8 cellular contexts compared by ENCODE assay signal in genomic region chr7:100837099-100837836, GRCh38. TPM values are rescaled to one million over a fixed set of nuclear protein-coding genes. Genes with fewer than 3 reads are reported as not detected.
DNase-seq lines count a peak whose midpoint lies in the region; ATAC-seq, FAIRE-seq and TF ChIP-seq lines count a peak whose summit lies in the region.

No MANE protein-coding gene starts in this region.

- H3K27me3 ChIP-seq in adipocyte (replicated peaks; ENCODE audit: control insufficient read depth, insufficient read depth, low read length), result no peaks in the 10 kb centered on the region
- no peaks in the 10 kb centered on the region for H3K27me3 ChIP-seq in parathyroid adenoma (ENCODE audit: control insufficient read depth, insufficient read depth, low read length)
- no peaks in the 10 kb centered on the region for H3K27me3 ChIP-seq in thymus (ENCODE audit: control insufficient read depth, insufficient read depth)

- WGBS in A549 (ENCODE audit: missing lambda C conversion rate), result 2% methylated on average over 36 of the region's 37 CpGs
- WGBS in thymus, result 12% methylated on average over 37 of the region's 37 CpGs

- H3K27ac ChIP-seq in A549, result peak overlapping the region; percentile 85 to 89
- H3K27ac ChIP-seq in parathyroid adenoma, result peak overlapping the region; percentile 89
- H3K27ac ChIP-seq in thymus (ENCODE audit: low read depth), result no peak overlapping the region

- POLR2A ChIA-PET in A549 (lab: Yijun Ruan, JAX), result no interaction called here

- H3K4me2 ChIP-seq in A549 (peak overlapping the region; percentile 85), parathyroid adenoma (ENCODE audit: low read length) (peak overlapping the region; percentile 90)

- no peaks in the 10 kb centered on the region for H3K79me2 ChIP-seq in parathyroid adenoma

- no peak; a peak in 1 of 5 replicates for TF ChIP-seq RAD21 in A549 (conservative IDR thresholded peaks at IDR 0.05 in 1 of 2, IDR thresholded peaks at IDR 0.05 in 1 of 2)

- CTCF ChIA-PET in A549 (lab: Yijun Ruan, JAX), result interaction anchor here (1.0 to 18.3 kb wide), 4 partner anchors 9 to 117 kb away, joined by 3 to 317 read pairs (median 4); partner anchors contain the start of genes EPO and SLC12A9

- ATAC-seq in A549, result peak; percentile 95 to 99

- peaks cover 14% of the 10 kb centered on the region for H3K4me1 ChIP-seq in A549
- H3K4me1 ChIP-seq in adipocyte (ENCODE audit: control insufficient read depth, insufficient read depth, low read length), result no peaks in the 10 kb centered on the region
- peaks cover 9% of the 10 kb centered on the region for H3K4me1 ChIP-seq in parathyroid adenoma
- H3K4me1 ChIP-seq in thymus (ENCODE audit: control insufficient read depth, insufficient read depth, low read length), result peaks cover 8% of the 10 kb centered on the region

- no peak for FAIRE-seq in A549 (lab: Jason Lieb, UNC)

- peak overlapping the region; percentile 88 for H3K9ac ChIP-seq in adipocyte (ENCODE audit: low read length)
- peak overlapping the region; percentile 34 for H3K9ac ChIP-seq in parathyroid adenoma

- H3K9me3 ChIP-seq in A549 (no peaks in the 10 kb centered on the region), adipocyte (ENCODE audit: control insufficient read depth, low read length) (no peaks in the 10 kb centered on the region), parathyroid adenoma (ENCODE audit: control insufficient read depth, low read length) (no peaks in the 10 kb centered on the region), thymus (ENCODE audit: control insufficient read depth) (no peaks in the 10 kb centered on the region)

- TF ChIP-seq CTCF in A549 (IDR thresholded peaks at IDR 0.05), result no peak
- TF ChIP-seq CTCF in parathyroid adenoma (IDR thresholded peaks at IDR 0.05), result no peak

- peak overlapping the region; percentile 45 for H3K4me3 ChIP-seq in A549
- H3K4me3 ChIP-seq in adipocyte (ENCODE audit: low read length), result peak overlapping the region; percentile 83
- peak overlapping the region; percentile 58 for H3K4me3 ChIP-seq in parathyroid adenoma (ENCODE audit: low read depth, low read length)
- peak overlapping the region; percentile 47 for H3K4me3 ChIP-seq in thymus (ENCODE audit: low read length)

- H3K36me3 ChIP-seq in adipocyte (ENCODE audit: control insufficient read depth, insufficient read depth, low read length, severe bottlenecking), result no peaks in the 10 kb centered on the region
- H3K36me3 ChIP-seq in parathyroid adenoma (ENCODE audit: control insufficient read depth, insufficient read depth, low read length), result no peaks in the 10 kb centered on the region
- H3K36me3 ChIP-seq in thymus (ENCODE audit: control insufficient read depth, insufficient read depth), result no peaks in the 10 kb centered on the region

- TF ChIP-seq POLR2A in A549 (IDR thresholded peaks at IDR 0.05; ENCODE audit: low read length) (peak; percentile 50), GM19099 (IDR thresholded peaks at IDR 0.05; ENCODE audit: extremely low read depth, insufficient read length, low read depth) (peak; percentile 68)

- no peak for TF ChIP-seq EP300 in A549 (IDR thresholded peaks at IDR 0.05)

- intact Hi-C loops in cardiac septum (cut with DNase I), result loop anchor here (5.0 kb wide), 1 partner anchor 35 kb away; no protein-coding TSS in a partner anchor

- DNase-seq in A549 (ENCODE audit: low read depth in 1 of 2, low spot score in 1 of 2), result peak; percentile 81 to 93
- DNase-seq in LHCN-M2 (ENCODE audit: low read depth), result peak; percentile 92
- DNase-seq in T follicular helper cell (ENCODE audit: low read depth), result peak; percentile 56
- DNase-seq in adipocyte (ENCODE audit: low read depth), result peak; percentile 92
- DNase-seq in cardiac septum (ENCODE audit: low spot score), result peak; percentile 96

- peak overlapping the region; percentile 96 for H2AFZ ChIP-seq in parathyroid adenoma

TF ChIP-seq in A549, 52 proteins besides CTCF, POLR2A, EP300 and RAD21 (continues in another document):
- TF ChIP-seq MAX (IDR thresholded peaks at IDR 0.05) (peak; percentile 98), ZC3H11A (IDR thresholded peaks at IDR 0.05) (no peak), MAZ (IDR thresholded peaks at IDR 0.05; ENCODE audit: borderline replicate concordance, low read depth, low read length) (no peak), FOSB (CRISPR knock-in tag; IDR thresholded peaks at IDR 0.05) (no peak), ZSCAN20 (CRISPR knock-in tag; IDR thresholded peaks at IDR 0.05) (no peak), SREBF2 (IDR thresholded peaks at IDR 0.05) (no peak), EHMT2 (IDR thresholded peaks at IDR 0.05; ENCODE audit: low read depth) (0 out of 2 replicates have a peak, but pooled peaks have one; percentile 65), RARB (CRISPR knock-in tag; IDR thresholded peaks at IDR 0.05) (no peak), FOXS1 (CRISPR knock-in tag; IDR thresholded peaks at IDR 0.05) (no peak), CHD2 (IDR thresholded peaks at IDR 0.05; ENCODE audit: low read length, partially characterized antibody) (no peak), KDM5A (IDR thresholded peaks at IDR 0.05) (no peak), PBX3 (IDR thresholded peaks at IDR 0.05) (no peak), HDAC2 (IDR thresholded peaks at IDR 0.05) (no peak), HOXA7 (CRISPR knock-in tag; IDR thresholded peaks at IDR 0.05) (no peak), NR3C1 (IDR thresholded peaks at IDR 0.05) (no peak), ZFP36 (IDR thresholded peaks at IDR 0.05; ENCODE audit: borderline replicate concordance, partially characterized antibody) (no peak), USF2 (IDR thresholded peaks at IDR 0.05) (peak; percentile 97)

RNA-seq across cellular contexts. Expression of gene EPHB4, which starts 9.9 kb away (rescaled TPM):
- 37.8 and 40.5 TPM in 2 replicates for polyA plus RNA-seq in A549 (2011; rRNA removed)
- polyA plus RNA-seq in A549 (2012; cell fraction: cytosol; rRNA removed), result 30.1 and 30.9 TPM in 2 replicates
- 69.4 and 86.9 TPM in 2 replicates for polyA plus RNA-seq in A549 (2012; cell fraction: nucleus; rRNA removed)
- polyA plus RNA-seq in A549 (2017; fragmentation: RNase III; extraction: RNeasy Plus Mini Kit Qiagen cat#74134 plus additional on column Dnase treatment), result 25.7 to 32.9 TPM (median 30.4 TPM) in 3 replicates
- 51.3 and 67.1 TPM in 2 replicates for polyA minus RNA-seq in A549 (2011; rRNA and poly(A)+ RNA removed)
- 84.2 and 92.0 TPM in 2 replicates for total RNA-seq in LHCN-M2 (2014; rRNA removed)
- polyA plus RNA-seq in LHCN-M2 (2012), result 49.3 TPM
- 23.9 TPM for total RNA-seq in cardiac septum
- 9.6 TPM for polyA plus RNA-seq in thymus

RNA-seq across cellular contexts. Expression of gene SLC12A9, which starts 15.2 kb away (rescaled TPM):
- polyA plus RNA-seq in A549 (2011; rRNA removed), result 6.2 and 7.0 TPM in 2 replicates
- polyA plus RNA-seq in A549 (2012; cell fraction: cytosol; rRNA removed), result 12.3 and 17.1 TPM in 2 replicates
- polyA plus RNA-seq in A549 (2012; cell fraction: nucleus; rRNA removed), result 68.4 and 69.7 TPM in 2 replicates
- polyA plus RNA-seq in A549 (2017; fragmentation: RNase III; extraction: RNeasy Plus Mini Kit Qiagen cat#74134 plus additional on column Dnase treatment), result 12.1 to 14.3 TPM (median 13.4 TPM) in 3 replicates
- 11.3 and 17.6 TPM in 2 replicates for polyA minus RNA-seq in A549 (2011; rRNA and poly(A)+ RNA removed)
- 23.0 and 30.1 TPM in 2 replicates for total RNA-seq in LHCN-M2 (2014; rRNA removed)
- polyA plus RNA-seq in LHCN-M2 (2012), result 20.9 TPM
- total RNA-seq in cardiac septum, result 6.9 TPM
- polyA plus RNA-seq in thymus, result 48.0 TPM

RNA-seq across cellular contexts. Expression of gene TRIP6, which starts 29.9 kb away (rescaled TPM):
- polyA plus RNA-seq in A549 (2011; rRNA removed), result 14.8 and 18.0 TPM in 2 replicates
- 40.0 and 46.3 TPM in 2 replicates for polyA plus RNA-seq in A549 (2012; cell fraction: cytosol; rRNA removed)
- polyA plus RNA-seq in A549 (2012; cell fraction: nucleus; rRNA removed), result 46.1 and 58.6 TPM in 2 replicates
- 38.2 to 38.5 TPM (median 38.3 TPM) in 3 replicates for polyA plus RNA-seq in A549 (2017; fragmentation: RNase III; extraction: RNeasy Plus Mini Kit Qiagen cat#74134 plus additional on column Dnase treatment)
- 11.3 and 11.6 TPM in 2 replicates for polyA minus RNA-seq in A549 (2011; rRNA and poly(A)+ RNA removed)
- 224 and 232 TPM in 2 replicates for total RNA-seq in LHCN-M2 (2014; rRNA removed)
- polyA plus RNA-seq in LHCN-M2 (2012), result 200 TPM
- 24.4 TPM for total RNA-seq in cardiac septum
- 26.1 TPM for polyA plus RNA-seq in thymus

RNA-seq across cellular contexts. Expression of gene SRRT, which starts 37.6 kb away (rescaled TPM):
- polyA plus RNA-seq in A549 (2011; rRNA removed), result 49.9 and 52.2 TPM in 2 replicates
- polyA plus RNA-seq in A549 (2012; cell fraction: cytosol; rRNA removed), result 87.7 and 96.2 TPM in 2 replicates
- polyA plus RNA-seq in A549 (2012; cell fraction: nucleus; rRNA removed), result 252 and 279 TPM in 2 replicates
- 153 to 194 TPM (median 182 TPM) in 3 replicates for polyA plus RNA-seq in A549 (2017; fragmentation: RNase III; extraction: RNeasy Plus Mini Kit Qiagen cat#74134 plus additional on column Dnase treatment)
- polyA minus RNA-seq in A549 (2011; rRNA and poly(A)+ RNA removed), result 58.3 and 64.1 TPM in 2 replicates
- 105 and 121 TPM in 2 replicates for total RNA-seq in LHCN-M2 (2014; rRNA removed)
- 101 TPM for polyA plus RNA-seq in LHCN-M2 (2012)
- 62.9 TPM for total RNA-seq in cardiac septum
- 120 TPM for polyA plus RNA-seq in thymus

RNA-seq across cellular contexts. Expression of gene UFSP1, which starts 52.2 kb away (rescaled TPM):
- 1.1 and 1.9 TPM in 2 replicates for polyA plus RNA-seq in A549 (2011; rRNA removed)
- polyA plus RNA-seq in A549 (2012; cell fraction: cytosol; rRNA removed), result 4.1 and 5.9 TPM in 2 replicates
- polyA plus RNA-seq in A549 (2012; cell fraction: nucleus; rRNA removed), result 4.9 and 7.9 TPM in 2 replicates
- polyA plus RNA-seq in A549 (2017; fragmentation: RNase III; extraction: RNeasy Plus Mini Kit Qiagen cat#74134 plus additional on column Dnase treatment), result 6.1 to 7.1 TPM (median 6.9 TPM) in 3 replicates
- polyA minus RNA-seq in A549 (2011; rRNA and poly(A)+ RNA removed), result 3.3 and 4.2 TPM in 2 replicates
- 6.7 and 7.6 TPM in 2 replicates for total RNA-seq in LHCN-M2 (2014; rRNA removed)
- polyA plus RNA-seq in LHCN-M2 (2012), result 4.9 TPM
- total RNA-seq in cardiac septum, result 2.1 TPM
- 3.6 TPM for polyA plus RNA-seq in thymus
